ENCODE assay signal across 9 cellular contexts in genomic region chr1:23799255-23799569, GRCh38. TPM values are rescaled to one million over a fixed set of nuclear protein-coding genes. Genes with fewer than 3 reads are reported as not detected.
DNase-seq lines count a peak whose midpoint lies in the region; ATAC-seq and TF ChIP-seq lines count a peak whose summit lies in the region.
"Had no signal": no experiment of that assay in that cellular context is flagged by ENCODE, and none has a peak within 500 bp of the region (broad histone marks: within the 10 kb centered on the region; RNA-seq: fewer than 3 reads in every experiment).

No MANE protein-coding gene starts in this region.

- no peaks in the 10 kb centered on the region for H3K27me3 Mint-ChIP-seq in CD8-positive, alpha-beta T cell (ENCODE audit: low read depth)
- H3K27me3 Mint-ChIP-seq in endodermal cell (ENCODE audit: insufficient read depth) = peaks cover 3% of the 10 kb centered on the region

- H3K36me3 ChIP-seq in CD8-positive, alpha-beta T cell (ENCODE audit: insufficient read depth, low read length) = no peaks in the 10 kb centered on the region
- H3K36me3 ChIP-seq in OCI-LY3 (replicated peaks; ENCODE audit: low read depth, low read length) (no peaks in the 10 kb centered on the region), endodermal cell (ENCODE audit: control insufficient read depth, insufficient read depth, low read length) (peaks cover 22% of the 10 kb centered on the region), neutrophil (peaks cover 53% of the 10 kb centered on the region), aorta (ENCODE audit: control insufficient read depth in 1 of 2, insufficient read depth in 2 of 2, low read length in 1 of 2) (no peaks in the 10 kb centered on the region)

- ATAC-seq in CD8-positive, alpha-beta T cell = no peak
- ATAC-seq in aorta (ENCODE audit: low FRiP score) = no peak

- POLR2A ChIA-PET in CD8-positive, alpha-beta T cell (lab: Charles Lee) = interaction anchor here (1.4 to 5.7 kb wide), 4 partner anchors 8 to 26 kb away, joined by 3 to 25 read pairs (median 22); partner anchors contain the start of genes HMGCL, LYPLA2 and PITHD1

- no peaks in the 10 kb centered on the region for H3K9me3 ChIP-seq in CD8-positive, alpha-beta T cell (ENCODE audit: low read length)
- H3K9me3 ChIP-seq in OCI-LY3 (ENCODE audit: insufficient read depth, low read length) (no peaks in the 10 kb centered on the region), endodermal cell (ENCODE audit: control insufficient read depth, low read length) (no peaks in the 10 kb centered on the region), neutrophil (no peaks in the 10 kb centered on the region), aorta (ENCODE audit: control insufficient read depth, low read length) (no peaks in the 10 kb centered on the region)

- no peaks in the 10 kb centered on the region for H3K27me3 ChIP-seq in CD8-positive, alpha-beta T cell (ENCODE audit: insufficient read depth, low read length)
- H3K27me3 ChIP-seq in OCI-LY3 (ENCODE audit: low read depth, low read length) = no peaks in the 10 kb centered on the region
- H3K27me3 ChIP-seq in endodermal cell (ENCODE audit: control insufficient read depth, insufficient read depth, low read length, poor library complexity, severe bottlenecking) = no peaks in the 10 kb centered on the region
- no peaks in the 10 kb centered on the region for H3K27me3 ChIP-seq in neutrophil
- no peaks in the 10 kb centered on the region for H3K27me3 ChIP-seq in aorta (ENCODE audit: control insufficient read depth in 1 of 2, insufficient read depth in 2 of 2, low read length in 1 of 2)

- TF ChIP-seq CTCF in CD8-positive, alpha-beta T cell (IDR thresholded peaks at IDR 0.05) = no peak
- TF ChIP-seq CTCF in OCI-LY3 (IDR thresholded peaks at IDR 0.05; ENCODE audit: low read depth, low read length) (no peak), endodermal cell (conservative IDR thresholded peaks at IDR 0.05) (no peak), neutrophil (IDR thresholded peaks at IDR 0.05) (no peak)

- H4K20me1 ChIP-seq in OCI-LY3 (ENCODE audit: insufficient read depth, low read length) = no peaks in the 10 kb centered on the region

- H3K4me1 ChIP-seq in CD8-positive, alpha-beta T cell (ENCODE audit: insufficient read depth, low read length) = peaks cover 18% of the 10 kb centered on the region
- H3K4me1 ChIP-seq in OCI-LY3 (ENCODE audit: low read length) (peaks cover 8% of the 10 kb centered on the region), endodermal cell (ENCODE audit: control insufficient read depth, insufficient read depth, low read length) (peaks cover 7% of the 10 kb centered on the region), neutrophil (ENCODE audit: control insufficient read depth in 1 of 2, insufficient read depth in 1 of 2, low read depth in 1 of 2, low read length in 1 of 2) (peaks cover 19 to 23% of the 10 kb centered on the region in 2 experiments), aorta (ENCODE audit: control insufficient read depth in 1 of 2, insufficient read depth in 2 of 2, low read length in 2 of 2) (peaks cover 0 to 4% of the 10 kb centered on the region in 2 donors)

- peak overlapping the region; percentile 57 for H3K4me3 ChIP-seq in CD8-positive, alpha-beta T cell (ENCODE audit: low read depth, low read length)
- H3K4me3 ChIP-seq in OCI-LY3 (ENCODE audit: low read length) = peak overlapping the region; percentile 96
- peak overlapping the region; percentile 81 for H3K4me3 ChIP-seq in endodermal cell (ENCODE audit: low read length)
- peak overlapping the region; percentile 87 to 97 for H3K4me3 ChIP-seq in neutrophil (ENCODE audit: low read depth in 1 of 2, low read length in 1 of 2)
- H3K4me3 ChIP-seq in aorta (ENCODE audit: low read length in 2 of 2) = no peak overlapping the region

- peaks cover 34% of the 10 kb centered on the region for H3K36me3 Mint-ChIP-seq in CD8-positive, alpha-beta T cell
- peaks cover 39% of the 10 kb centered on the region for H3K36me3 Mint-ChIP-seq in endodermal cell (ENCODE audit: low read depth)

- peaks cover 12% of the 10 kb centered on the region for H3K4me1 Mint-ChIP-seq in CD8-positive, alpha-beta T cell (ENCODE audit: low read depth)
- peaks cover 10% of the 10 kb centered on the region for H3K4me1 Mint-ChIP-seq in endodermal cell

- peak overlapping the region; percentile 93 for H3K4me3 Mint-ChIP-seq in CD8-positive, alpha-beta T cell
- peak overlapping the region; percentile 83 for H3K4me3 Mint-ChIP-seq in endodermal cell

- DNase-seq in CD8-positive, alpha-beta T cell = no peak
- no peak for DNase-seq in endodermal cell
- DNase-seq in HPDE6-E6E7 (ENCODE audit: extremely low spot score) = no peak
- no peak for DNase-seq in aorta
- DNase-seq in nucleus accumbens (lab: John Stamatoyannopoulos, UW) = no peak
- DNase-seq in Kasumi-1 (lab: John Stamatoyannopoulos, UW) = no peak
- DNase-seq: stimulated activated CD4-positive, alpha-beta T cell treated with anti-CD3 and anti-CD28 coated beads, Interleukin-12 subunit alpha, Interleukin-12 subunit beta, amount 100 ng/mL, for 4 hours had no signal

- no peak overlapping the region for H2AFZ ChIP-seq in OCI-LY3 (ENCODE audit: low read depth, low read length)

- WGBS in endodermal cell (ENCODE audit: insufficient coverage in 1 of 2, insufficient read length in 1 of 2), 2 experiments = 74 to 82% methylated on average over 7 of the region's 7 CpGs
- 77 to 82% methylated on average over 7 of the region's 7 CpGs for WGBS in aorta, 2 donors

- H3K79me2 ChIP-seq in OCI-LY3 (ENCODE audit: low read length) = peaks cover 7% of the 10 kb centered on the region; the same call in 1 of the 2 replicates

- no peaks in the 10 kb centered on the region for H3K9me3 Mint-ChIP-seq in CD8-positive, alpha-beta T cell
- H3K9me3 Mint-ChIP-seq in endodermal cell = no peaks in the 10 kb centered on the region

- no peak overlapping the region for H3K27ac Mint-ChIP-seq in CD8-positive, alpha-beta T cell
- H3K27ac Mint-ChIP-seq in endodermal cell = no peak overlapping the region

- H3K4me2 ChIP-seq in OCI-LY3 (ENCODE audit: low read length) = peak overlapping the region; percentile 90

- H3K9ac ChIP-seq in OCI-LY3 (ENCODE audit: low read length) (no peak overlapping the region), endodermal cell (ENCODE audit: extremely low read depth, low read length, poor library complexity, severe bottlenecking) (peak overlapping the region; percentile 43)

- CTCF ChIA-PET in CD8-positive, alpha-beta T cell (lab: Charles Lee) = interaction anchor here (1.0 to 6.6 kb wide), 3 partner anchors 12 to 110 kb away, joined by 4 to 43 read pairs (median 5); no protein-coding TSS in a partner anchor

- no peak overlapping the region for H3K27ac ChIP-seq in CD8-positive, alpha-beta T cell (ENCODE audit: low read depth, low read length)
- H3K27ac ChIP-seq in OCI-LY3 (ENCODE audit: low read length) (no peak overlapping the region), endodermal cell (ENCODE audit: low read depth, low read length) (no peak overlapping the region), neutrophil (peak overlapping the region; percentile 90), aorta (ENCODE audit: low read depth in 1 of 2, low read length in 2 of 2) (no peak overlapping the region)

- intact Hi-C loops in CD8-positive, alpha-beta T cell (cut with DNase I, micrococcal nuclease) = no loop called here
- intact Hi-C loops in aorta (cut with DNase I) = no loop called here

RNA-seq across cellular contexts. Expression of gene GALE, which starts 1.3 kb away (rescaled TPM):
- total RNA-seq in CD8-positive, alpha-beta T cell = 1 to 10 TPM; 4.6 to 4.7 TPM
- total RNA-seq in endodermal cell = 10 to 100 TPM; 60.4 to 66.0 TPM
- polyA plus RNA-seq in endodermal cell (2013, experiment 1 of 2) = 36.2 TPM
- polyA plus RNA-seq in endodermal cell (2013, experiment 2 of 2) = 32.4 TPM
- 10 to 100 TPM; 13.6 to 18.5 TPM for total RNA-seq in aorta
- polyA plus RNA-seq in aorta = 10 to 100 TPM in 1 of 2 donors, 1 to 10 TPM in 1; 9.9 to 23.2 TPM

RNA-seq across cellular contexts. Expression of gene LYPLA2, which starts 8.3 kb away (rescaled TPM):
- total RNA-seq in CD8-positive, alpha-beta T cell = 10 to 100 TPM; 39.3 to 40.4 TPM
- total RNA-seq in endodermal cell (100 to 1,000 TPM; 103 to 107 TPM), aorta (10 to 100 TPM; 30.0 to 31.2 TPM)
- polyA plus RNA-seq in endodermal cell (2013, experiment 1 of 2) = 60.2 TPM
- 61.5 TPM for polyA plus RNA-seq in endodermal cell (2013, experiment 2 of 2)
- 10 to 100 TPM; 17.3 to 32.5 TPM for polyA plus RNA-seq in aorta

RNA-seq across cellular contexts. Expression of gene PITHD1, which starts 21.0 kb away (rescaled TPM):
- total RNA-seq in CD8-positive, alpha-beta T cell = 100 to 1,000 TPM; 112 to 117 TPM
- total RNA-seq in endodermal cell = 10 to 100 TPM; 62.5 to 71.3 TPM
- polyA plus RNA-seq in endodermal cell (2013, experiment 1 of 2) = 47.3 TPM
- polyA plus RNA-seq in endodermal cell (2013, experiment 2 of 2) = 42.7 TPM
- 10 to 100 TPM; 34.9 to 39.8 TPM for total RNA-seq in aorta
- 10 to 100 TPM; 33.9 to 40.3 TPM for polyA plus RNA-seq in aorta

RNA-seq across cellular contexts. Expression of gene HMGCL, which starts 26.0 kb away (rescaled TPM):
- 10 to 100 TPM in 1 of 2 experiments, 1 to 10 TPM in 1; 9.2 to 10.2 TPM for total RNA-seq in CD8-positive, alpha-beta T cell
- total RNA-seq in endodermal cell = 10 to 100 TPM; 24.0 to 41.7 TPM
- 20.7 TPM for polyA plus RNA-seq in endodermal cell (2013, experiment 1 of 2)
- polyA plus RNA-seq in endodermal cell (2013, experiment 2 of 2) = 20.7 TPM
- 10 to 100 TPM; 22.4 to 36.8 TPM for total RNA-seq in aorta
- 10 to 100 TPM; 30.9 to 35.2 TPM for polyA plus RNA-seq in aorta

RNA-seq across cellular contexts. Expression of gene ELOA, which starts 55.9 kb away (rescaled TPM):
- total RNA-seq in CD8-positive, alpha-beta T cell = 10 to 100 TPM; 41.5 to 43.3 TPM
- total RNA-seq in endodermal cell = 10 to 100 TPM; 33.3 to 42.4 TPM
- polyA plus RNA-seq in endodermal cell (2013, experiment 1 of 2) = 28.2 TPM
- 26.4 TPM for polyA plus RNA-seq in endodermal cell (2013, experiment 2 of 2)
- 10 to 100 TPM; 30.3 to 31.0 TPM for total RNA-seq in aorta
- polyA plus RNA-seq in aorta = 10 to 100 TPM; 11.8 to 14.0 TPM

Comparison
In these comparisons a context has a peak if more than half of its experiments do, and no peak if none do; other contexts are left out.
1. H3K4me3 ChIP-seq: peak in CD8-positive, alpha-beta T cell (single experiment), OCI-LY3 (single experiment), endodermal cell (single experiment) and neutrophil (2 of 2); none in aorta (0 of 2).